In genomic region chr20:50317644-50318043, GRCh38 we compare ENCODE assay signal across 15 cellular contexts.
DNase-seq lines count a peak whose midpoint lies in the region; TF ChIP-seq lines count a peak whose summit lies in the region.
"Had no signal": no experiment of that assay in that cellular context is flagged by ENCODE, and none has a peak within 500 bp of the region (broad histone marks: within the 10 kb centered on the region; RNA-seq: fewer than 3 reads in every experiment).

No MANE protein-coding gene starts in this region.

- no peaks in the 10 kb centered on the region for H3K36me3 ChIP-seq in vagina

- TF ChIP-seq POLR2A in vagina (IDR thresholded peaks at IDR 0.05) = no peak

- no peak overlapping the region for H3K4me3 Mint-ChIP-seq in glutamatergic neuron (ENCODE audit: unreplicated experiment)
- H3K4me3 Mint-ChIP-seq: activated B cell treated with CpG ODN at 0.5 μM for 24 hours; stimulated activated effector memory CD8-positive, alpha-beta T cell treated with anti-CD3 and anti-CD28 coated beads, Interleukin-12 subunit alpha, Interleukin-12 subunit beta, amount 100 ng/mL, for 72 hours; type B pancreatic cell had no signal

- peaks cover 38% of the 10 kb centered on the region for H3K4me1 ChIP-seq in vagina

- H3K36me3 Mint-ChIP-seq in glutamatergic neuron (ENCODE audit: unreplicated experiment) = peaks cover 6% of the 10 kb centered on the region

- H3K4me3 ChIP-seq in vagina = no peak overlapping the region

- peak overlapping the region; percentile 36 for H3K27ac ChIP-seq in vagina

- peaks cover 2% of the 10 kb centered on the region for H3K27me3 Mint-ChIP-seq in glutamatergic neuron (ENCODE audit: unreplicated experiment)

- no peak overlapping the region for H3K27ac Mint-ChIP-seq in glutamatergic neuron (ENCODE audit: unreplicated experiment)
- H3K27ac Mint-ChIP-seq: activated B cell treated with CpG ODN at 0.5 μM for 24 hours; activated T-helper 2 cell treated with anti-CD3 and anti-CD28 coated beads, Interferon-gamma antibody, Interleukin-2, Interleukin-4, amounts not matched to agents 10 μg/mL and 5 μg/mL and 100 μg/mL, durations not matched to agents 14 hours and 24 hours and 36 hours; stimulated activated effector memory CD8-positive, alpha-beta T cell treated with anti-CD3 and anti-CD28 coated beads, Interleukin-12 subunit alpha, Interleukin-12 subunit beta, amount 100 ng/mL, for 72 hours; type B pancreatic cell had no signal

- H3K9me3 ChIP-seq in vagina = no peaks in the 10 kb centered on the region

- intact Hi-C loops in vagina (cut with DNase I) = no loop called here

- peak; percentile 23 for DNase-seq in NCI-H2227 (lab: John Stamatoyannopoulos, UW; ENCODE audit: unreplicated experiment)
- DNase-seq in NCI-H2227 treated with DMSO at 0.1 percent for 48 hours (lab: John Stamatoyannopoulos, UW) = no peak
- peak; percentile 74 for DNase-seq in NCI-H510A (lab: John Stamatoyannopoulos, UW)
- peak; percentile 34 for DNase-seq in glutamatergic neuron
- no peak for DNase-seq in vagina (ENCODE audit: extremely low spot score in 2 of 2)
- no peak for DNase-seq in amniotic stem cell (lab: John Stamatoyannopoulos, UW)
- DNase-seq in nucleus accumbens (lab: John Stamatoyannopoulos, UW) = no peak
- DNase-seq in KG1 (lab: John Stamatoyannopoulos, UW) = no peak
- DNase-seq: activated B cell treated with CpG ODN at 0.5 μM for 24 hours, cerebellar nuclear complex, left colon, NCI-H1092 treated with DMSO at 0.1 percent for 48 hours had no signal

- TF ChIP-seq CTCF in glutamatergic neuron (IDR thresholded peaks at IDR 0.05; ENCODE audit: partially characterized antibody, unreplicated experiment) = no peak
- TF ChIP-seq CTCF in vagina (IDR thresholded peaks at IDR 0.05) = no peak

- peaks cover 5% of the 10 kb centered on the region for H3K9me3 Mint-ChIP-seq in glutamatergic neuron (ENCODE audit: unreplicated experiment)
- H3K9me3 Mint-ChIP-seq: activated B cell treated with CpG ODN at 0.5 μM for 24 hours; activated T-helper 2 cell treated with anti-CD3 and anti-CD28 coated beads, Interferon-gamma antibody, Interleukin-2, Interleukin-4, amounts not matched to agents 10 μg/mL and 5 μg/mL and 100 μg/mL, durations not matched to agents 14 hours and 24 hours and 36 hours; stimulated activated effector memory CD8-positive, alpha-beta T cell treated with anti-CD3 and anti-CD28 coated beads, Interleukin-12 subunit alpha, Interleukin-12 subunit beta, amount 100 ng/mL, for 72 hours; type B pancreatic cell had no signal

- H3K4me1 Mint-ChIP-seq in glutamatergic neuron (ENCODE audit: low read depth, unreplicated experiment) = peaks cover 2% of the 10 kb centered on the region
- H3K4me1 Mint-ChIP-seq: activated B cell treated with CpG ODN at 0.5 μM for 24 hours had no signal

- no peaks in the 10 kb centered on the region for H3K27me3 ChIP-seq in vagina

Comparison
In these comparisons a context has a peak if more than half of its experiments do, and no peak if none do; other contexts are left out.
1. DNase-seq: peak in NCI-H2227 (single experiment), NCI-H510A (single experiment) and glutamatergic neuron (single experiment); none in NCI-H2227 treated with DMSO at 0.1 percent for 48 hours (single experiment), vagina (0 of 2), amniotic stem cell (single experiment), nucleus accumbens (0 of 56) and KG1 (single experiment).